9 cellular contexts compared by ENCODE assay signal in genomic region chr4:84529169-84529751, GRCh38. TPM values are rescaled to one million over a fixed set of nuclear protein-coding genes. Genes with fewer than 3 reads are reported as not detected.
DNase-seq lines count a peak whose midpoint lies in the region; ATAC-seq and TF ChIP-seq lines count a peak whose summit lies in the region.
"Had no signal": no experiment of that assay in that cellular context is flagged by ENCODE, and none has a peak within 500 bp of the region (broad histone marks: within the 10 kb centered on the region; RNA-seq: fewer than 3 reads in every experiment).

No MANE protein-coding gene starts in this region.

- H3K27ac Mint-ChIP-seq in type B pancreatic cell: no peak overlapping the region
- no peak overlapping the region for H3K27ac Mint-ChIP-seq in activated naive CD4-positive, alpha-beta T cell treated with anti-CD3 and anti-CD28 coated beads, Interleukin-2, amount 50 U/mL, for 72 hours

- no peaks in the 10 kb centered on the region for H3K36me3 Mint-ChIP-seq in type B pancreatic cell
- H3K36me3 Mint-ChIP-seq in activated naive CD4-positive, alpha-beta T cell treated with anti-CD3 and anti-CD28 coated beads, Interleukin-2, amount 50 U/mL, for 72 hours: no peaks in the 10 kb centered on the region

- no peak overlapping the region for H3K4me3 ChIP-seq in RWPE2 (ENCODE audit: severe bottlenecking)
- H3K4me3 ChIP-seq: BLaER1 had no signal

- H3K4me1 ChIP-seq in RWPE2 (ENCODE audit: insufficient read depth, poor library complexity, severe bottlenecking) (peaks cover 4% of the 10 kb centered on the region), foreskin keratinocyte (no peaks in the 10 kb centered on the region)

- no peaks in the 10 kb centered on the region for H3K9me3 Mint-ChIP-seq in type B pancreatic cell
- no peaks in the 10 kb centered on the region for H3K9me3 Mint-ChIP-seq in activated naive CD4-positive, alpha-beta T cell treated with anti-CD3 and anti-CD28 coated beads, Interleukin-2, amount 50 U/mL, for 72 hours

- peaks cover 17% of the 10 kb centered on the region for H3K4me1 Mint-ChIP-seq in type B pancreatic cell (ENCODE audit: unreplicated experiment)

- H3K9me3 ChIP-seq in RWPE2 (ENCODE audit: severe bottlenecking): no peaks in the 10 kb centered on the region
- H3K9me3 ChIP-seq: BLaER1 had no signal

- H3K27ac ChIP-seq in RWPE2 (ENCODE audit: poor library complexity, severe bottlenecking) (no peak overlapping the region), foreskin keratinocyte (no peak overlapping the region)
- H3K27ac ChIP-seq: BLaER1 had no signal

- H3K27me3 Mint-ChIP-seq in type B pancreatic cell: no peaks in the 10 kb centered on the region

- H3K36me3 ChIP-seq in RWPE2 (ENCODE audit: low read depth): no peaks in the 10 kb centered on the region
- H3K36me3 ChIP-seq: BLaER1 had no signal

- TF ChIP-seq CTCF in RWPE2 (IDR thresholded peaks at IDR 0.05; ENCODE audit: poor library complexity, severe bottlenecking) (peak; percentile 86), foreskin keratinocyte (conservative IDR thresholded peaks at IDR 0.05) (peak; percentile 72), type B pancreatic cell (conservative IDR thresholded peaks at IDR 0.05) (peak; percentile 87)

- H3K4me3 Mint-ChIP-seq in type B pancreatic cell: no peak overlapping the region

- peak; percentile 68 for ATAC-seq in HG02870 (IDR thresholded peaks at IDR 0.05; ENCODE audit: unreplicated experiment)
- ATAC-seq in RWPE2 (ENCODE audit: low read depth): peak; percentile 33; the same call in 1 of the 3 replicates
- ATAC-seq in foreskin keratinocyte: peak; percentile 40
- ATAC-seq in activated naive CD4-positive, alpha-beta T cell treated with anti-CD3 and anti-CD28 coated beads, Interleukin-2, amount 50 U/mL, for 72 hours: no peak

- no peaks in the 10 kb centered on the region for H3K27me3 ChIP-seq in RWPE2 (ENCODE audit: insufficient read depth, poor library complexity, severe bottlenecking)
- H3K27me3 ChIP-seq in foreskin keratinocyte: peaks cover 14% of the 10 kb centered on the region
- H3K27me3 ChIP-seq: BLaER1 had no signal

- DNase-seq in DMS153 treated with DMSO at 0.1 percent for 48 hours (lab: John Stamatoyannopoulos, UW; ENCODE audit: unreplicated experiment) (peak; percentile 41), DMS153 (lab: John Stamatoyannopoulos, UW) (no peak), RWPE2 (ENCODE audit: low spot score) (no peak), foreskin keratinocyte (peak in 1 of 2 donors; percentile 11), type B pancreatic cell (ENCODE audit: extremely low spot score, unreplicated experiment) (no peak), HuH-7.5 (ENCODE audit: low spot score) (no peak)
- no peak for DNase-seq in activated naive CD4-positive, alpha-beta T cell treated with anti-CD3 and anti-CD28 coated beads, Interleukin-2, amount 50 U/mL, for 72 hours (ENCODE audit: low spot score in 2 of 2)

RNA-seq across cellular contexts. Expression of gene NKX6-1, which starts 30.2 kb away (rescaled TPM):
- not detected in 2 replicates for total RNA-seq in foreskin keratinocyte
- polyA plus RNA-seq in foreskin keratinocyte: not detected in 2 replicates
- 14.4 and 14.9 TPM in 2 replicates for total RNA-seq in type B pancreatic cell (ENCODE audit: low replicate concordance)
- total RNA-seq in activated naive CD4-positive, alpha-beta T cell treated with anti-CD3 and anti-CD28 coated beads, Interleukin-2, amount 50 U/mL, for 72 hours: not detected

RNA-seq across cellular contexts. Expression of gene CDS1, which starts 53.7 kb away (rescaled TPM):
- total RNA-seq in foreskin keratinocyte: 20.0 and 20.8 TPM in 2 replicates
- 7.6 and 9.2 TPM in 2 replicates for polyA plus RNA-seq in foreskin keratinocyte
- 15.1 and 39.7 TPM in 2 replicates for total RNA-seq in type B pancreatic cell (ENCODE audit: low replicate concordance)
- total RNA-seq in activated naive CD4-positive, alpha-beta T cell treated with anti-CD3 and anti-CD28 coated beads, Interleukin-2, amount 50 U/mL, for 72 hours: under 1 TPM; 0.07 to 0.14 TPM

Comparison
In these comparisons a context has a peak if more than half of its experiments do, and no peak if none do; other contexts are left out.
1. ATAC-seq: peak in HG02870 (single experiment), RWPE2 (single experiment) and foreskin keratinocyte (single experiment); none in activated naive CD4-positive, alpha-beta T cell treated with anti-CD3 and anti-CD28 coated beads, Interleukin-2, amount 50 U/mL, for 72 hours (0 of 2).
2. RNA of gene NKX6-1, which starts 30.2 kb away (total RNA-seq): 14.4 to 14.9 TPM in type B pancreatic cell; not detected in foreskin keratinocyte and not detected in activated naive CD4-positive, alpha-beta T cell treated with anti-CD3 and anti-CD28 coated beads, Interleukin-2, amount 50 U/mL, for 72 hours; every median in the first group is over 10 times any median in the second.
3. RNA of gene CDS1, which starts 53.7 kb away (total RNA-seq): 20.0 to 20.8 TPM in foreskin keratinocyte and 15.1 to 39.7 TPM in type B pancreatic cell; 0.07 to 0.14 TPM in activated naive CD4-positive, alpha-beta T cell treated with anti-CD3 and anti-CD28 coated beads, Interleukin-2, amount 50 U/mL, for 72 hours; every median in the first group is over 10 times any median in the second.
4. Peak in every context shown above with its lines, with median percentiles within 50 percentile points of each other: CTCF ChIP-seq.